ENCODE assay signal across 14 cellular contexts in genomic region chr2:9836517-9836916, GRCh38. TPM values are rescaled to one million over a fixed set of nuclear protein-coding genes. Genes with fewer than 3 reads are reported as not detected.
A peak's percentile ranks its signal among the peaks of the same experiment; 100 is the strongest.
DNase-seq lines count a peak whose midpoint lies in the region; ATAC-seq and TF ChIP-seq lines count a peak whose summit lies in the region.
"Had no signal": no experiment of that assay in that cellular context is flagged by ENCODE, and none has a peak within 500 bp of the region (broad histone marks: within the 10 kb centered on the region; RNA-seq: fewer than 3 reads in every experiment).

No MANE protein-coding gene starts in this region.

- no peak overlapping the region for H3K4me3 ChIP-seq in breast epithelium
- H3K4me3 ChIP-seq in skeletal muscle satellite cell (ENCODE audit: low read length), result peak overlapping the region; percentile 44
- no peak overlapping the region for H3K4me3 ChIP-seq in left lung
- H3K4me3 ChIP-seq in esophagus squamous epithelium, result no peak overlapping the region
- H3K4me3 ChIP-seq: BLaER1 had no signal

- no peak overlapping the region for H3K9ac ChIP-seq in skeletal muscle satellite cell (ENCODE audit: low read depth, low read length)
- H3K9ac ChIP-seq: BLaER1 had no signal

- H3K27me3 Mint-ChIP-seq in MCF 10A (ENCODE audit: insufficient read depth, unreplicated experiment), result no peaks in the 10 kb centered on the region

- H3K27ac Mint-ChIP-seq in MCF 10A (ENCODE audit: low read depth, unreplicated experiment), result peak overlapping the region; percentile 32

- intact Hi-C loops in MCF 10A (cut with micrococcal nuclease) (no loop called here), breast epithelium (cut with DNase I; ENCODE audit: low total_unique reads) (no loop called here), left lung (cut with DNase I) (no loop called here), esophagus squamous epithelium (cut with DNase I) (no loop called here)

- TF ChIP-seq CTCF in MCF 10A (IDR thresholded peaks at IDR 0.05; ENCODE audit: unreplicated experiment) (no peak), breast epithelium (IDR thresholded peaks at IDR 0.05) (no peak), left lung (IDR thresholded peaks at IDR 0.05) (no peak), esophagus squamous epithelium (IDR thresholded peaks at IDR 0.05) (no peak)

- no peaks in the 10 kb centered on the region for H3K27me3 ChIP-seq in breast epithelium
- H3K27me3 ChIP-seq in skeletal muscle satellite cell (ENCODE audit: control insufficient read depth, insufficient read depth, low read length), result peaks cover 5% of the 10 kb centered on the region
- no peaks in the 10 kb centered on the region for H3K27me3 ChIP-seq in left lung
- H3K27me3 ChIP-seq in esophagus squamous epithelium, result no peaks in the 10 kb centered on the region
- H3K27me3 ChIP-seq: BLaER1 had no signal

- WGBS in esophagus squamous epithelium, 2 donors, result 92 to 100% methylated on average over 1 to 2 of the region's 3 CpGs

- POLR2A ChIA-PET in MCF 10A (lab: Yijun Ruan, JAX), result interaction anchor here (0.5 to 0.7 kb wide), 2 partner anchors 22 to 196 kb away, joined by 3 read pairs; no protein-coding TSS in a partner anchor

- TF ChIP-seq POLR2A in breast epithelium (IDR thresholded peaks at IDR 0.05) (no peak), esophagus squamous epithelium (IDR thresholded peaks at IDR 0.05) (no peak)

- DNase-seq in MCF 10A (ENCODE audit: unreplicated experiment), result no peak
- DNase-seq in breast epithelium (ENCODE audit: low spot score in 2 of 2), result no peak
- DNase-seq in left lobe of liver (ENCODE audit: low spot score), result no peak
- no peak for DNase-seq in left lung
- DNase-seq in esophagus squamous epithelium (lab: John Stamatoyannopoulos, UW), result no peak
- no peak for DNase-seq in HuH-7.5 (ENCODE audit: low spot score)
- no peak for DNase-seq in NCI-H82 treated with DMSO at 0.1 percent for 48 hours (lab: John Stamatoyannopoulos, UW; ENCODE audit: unreplicated experiment)
- DNase-seq: Kasumi-1, NCI-H187 treated with DMSO at 0.1 percent for 48 hours, NCI-H446 had no signal

- H3K9me3 ChIP-seq in breast epithelium (no peaks in the 10 kb centered on the region), skeletal muscle satellite cell (replicated peaks; ENCODE audit: low read length) (no peaks in the 10 kb centered on the region), left lung (no peaks in the 10 kb centered on the region), esophagus squamous epithelium (no peaks in the 10 kb centered on the region)
- H3K9me3 ChIP-seq: BLaER1 had no signal

- ATAC-seq in left lobe of liver (peak; percentile 44), left lung (no peak)
- ATAC-seq: Panc1 had no signal

- H3K4me3 Mint-ChIP-seq in MCF 10A (ENCODE audit: unreplicated experiment), result no peak overlapping the region

- H3K36me3 Mint-ChIP-seq in MCF 10A (ENCODE audit: insufficient read depth, unreplicated experiment), result no peaks in the 10 kb centered on the region

- BruUV-seq in MCF 10A (replicated peaks; lab: Mats Ljungman, UMichigan), result no TSS peak

- H3K36me3 ChIP-seq in breast epithelium (no peaks in the 10 kb centered on the region), skeletal muscle satellite cell (ENCODE audit: insufficient read depth, low read length) (no peaks in the 10 kb centered on the region), left lung (no peaks in the 10 kb centered on the region), esophagus squamous epithelium (no peaks in the 10 kb centered on the region)
- H3K36me3 ChIP-seq: BLaER1 had no signal

- peak overlapping the region; percentile 49 for H3K4me2 ChIP-seq in skeletal muscle satellite cell (ENCODE audit: low read length)
- H3K4me2 ChIP-seq: BLaER1 had no signal

- H3K9me3 Mint-ChIP-seq in MCF 10A (ENCODE audit: unreplicated experiment), result no peaks in the 10 kb centered on the region

- peaks cover 12% of the 10 kb centered on the region for H3K4me1 Mint-ChIP-seq in MCF 10A (ENCODE audit: insufficient read depth, unreplicated experiment)

- CTCF ChIA-PET in MCF 10A (lab: Yijun Ruan, JAX), result interaction anchor here (0.6 to 1.9 kb wide), 4 partner anchors 21 to 73 kb away, joined by 3 to 14 read pairs (median 6); no protein-coding TSS in a partner anchor

- no peak overlapping the region for H3K27ac ChIP-seq in breast epithelium
- H3K27ac ChIP-seq in left lung, result no peak overlapping the region
- H3K27ac ChIP-seq in esophagus squamous epithelium, result no peak overlapping the region
- H3K27ac ChIP-seq: 22Rv1, BLaER1 had no signal

- H3K4me1 ChIP-seq in breast epithelium (no peaks in the 10 kb centered on the region), skeletal muscle satellite cell (ENCODE audit: control insufficient read depth, insufficient read depth, low read length) (peaks cover 14% of the 10 kb centered on the region), left lung (no peaks in the 10 kb centered on the region), esophagus squamous epithelium (peaks cover 0 to 19% (median 10%) of the 10 kb centered on the region in 3 donors)
- H3K4me1 ChIP-seq: BLaER1 had no signal

RNA-seq across cellular contexts. Expression of gene TAF1B, which starts 6.8 kb away (rescaled TPM):
- total RNA-seq in MCF 10A (2022) (19.7 and 25.5 TPM in 2 replicates), breast epithelium (10 to 100 TPM; 17.0 to 21.6 (median 20.3) TPM), left lobe of liver (5.7 TPM), left lung (10 to 100 TPM; 22.0 to 22.1 TPM), esophagus squamous epithelium (10 to 100 TPM in 3 of 4 donors, 1 to 10 TPM in 1; 6.7 to 19.3 (median 14.9) TPM)
- 20.8 and 37.3 TPM in 2 replicates for total RNA-seq in skeletal muscle satellite cell (2012; rRNA removed)
